ENCODE assay signal across 1 cellular context in the genomic region with DNA sequence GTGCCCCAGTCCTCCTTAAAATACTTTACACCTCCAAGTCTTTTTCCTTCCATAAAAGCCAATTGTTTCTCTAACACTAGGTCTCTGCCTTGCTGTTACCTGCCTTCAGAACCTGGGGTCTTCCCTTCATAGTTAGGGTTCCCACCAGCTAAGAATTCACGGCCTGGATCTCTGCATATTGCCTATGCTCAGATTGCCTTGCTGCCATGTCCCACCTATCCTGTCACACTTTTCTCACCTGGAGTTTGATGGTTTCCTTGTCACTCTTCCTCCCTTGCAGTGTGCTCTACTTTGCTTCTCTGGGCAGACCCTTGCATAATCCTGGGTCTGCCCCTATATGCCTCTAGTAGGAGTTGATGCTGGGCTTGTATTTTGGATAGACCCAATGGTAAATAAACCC.
TF ChIP-seq lines count a peak whose summit lies in the region.

No MANE protein-coding gene starts in this region.

TF ChIP-seq in GM23338, 12 proteins besides CTCF, POLR2A, EP300 and RAD21 (continued from another document):
- no peak for TF ChIP-seq JUNB (IDR thresholded peaks at IDR 0.05; ENCODE audit: unreplicated experiment)
- no peak for TF ChIP-seq STAT1 (IDR thresholded peaks at IDR 0.05; ENCODE audit: unreplicated experiment)
